Comparison of ENCODE assay signal across 1 cellular context in genomic region chrX:48025561-48025960, GRCh38.
TF ChIP-seq lines count a peak whose summit lies in the region.

No MANE protein-coding gene starts in this region.

TF ChIP-seq in H1, 55 proteins besides CTCF, POLR2A, EP300 and RAD21 (continued from another document):
- TF ChIP-seq TAF1 (IDR thresholded peaks at IDR 0.05; ENCODE audit: low read depth, low read length) = no peak
- TF ChIP-seq SP2 (IDR thresholded peaks at IDR 0.05; ENCODE audit: low read length) = no peak
- no peak for TF ChIP-seq CEBPB (IDR thresholded peaks at IDR 0.05; ENCODE audit: low read depth, low read length)
- TF ChIP-seq CHD7 (IDR thresholded peaks at IDR 0.05; ENCODE audit: insufficient replicate concordance, low read length) = no peak
- no peak for TF ChIP-seq HDAC6 (IDR thresholded peaks at IDR 0.05; ENCODE audit: low read depth, low read length)
- no peak for TF ChIP-seq ZNF274 (IDR thresholded peaks at IDR 0.05; ENCODE audit: borderline replicate concordance, extremely low read depth, low read length)
